1 cellular context compared by ENCODE assay signal in the genomic region with DNA sequence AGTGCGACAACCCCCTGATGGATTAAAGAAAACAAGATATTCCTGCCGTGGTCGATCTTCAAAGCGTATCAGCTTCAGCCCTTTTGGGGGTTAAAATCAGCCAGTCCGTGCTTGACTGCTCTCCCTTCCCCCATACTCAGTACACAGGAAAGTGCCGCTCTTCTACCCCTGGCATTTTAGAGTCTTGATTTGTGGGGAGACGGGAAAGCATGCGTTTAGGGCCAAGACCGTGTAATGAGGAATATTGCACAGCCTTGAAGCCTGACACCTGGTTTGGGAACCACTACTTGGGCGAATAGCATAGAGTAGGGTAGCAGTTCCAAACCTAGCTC.
TF ChIP-seq lines count a peak whose summit lies in the region.

No MANE protein-coding gene starts in this region.

TF ChIP-seq in GM23338, 12 proteins besides CTCF, POLR2A, EP300 and RAD21 (continued from another document):
- TF ChIP-seq, protein P1, sequence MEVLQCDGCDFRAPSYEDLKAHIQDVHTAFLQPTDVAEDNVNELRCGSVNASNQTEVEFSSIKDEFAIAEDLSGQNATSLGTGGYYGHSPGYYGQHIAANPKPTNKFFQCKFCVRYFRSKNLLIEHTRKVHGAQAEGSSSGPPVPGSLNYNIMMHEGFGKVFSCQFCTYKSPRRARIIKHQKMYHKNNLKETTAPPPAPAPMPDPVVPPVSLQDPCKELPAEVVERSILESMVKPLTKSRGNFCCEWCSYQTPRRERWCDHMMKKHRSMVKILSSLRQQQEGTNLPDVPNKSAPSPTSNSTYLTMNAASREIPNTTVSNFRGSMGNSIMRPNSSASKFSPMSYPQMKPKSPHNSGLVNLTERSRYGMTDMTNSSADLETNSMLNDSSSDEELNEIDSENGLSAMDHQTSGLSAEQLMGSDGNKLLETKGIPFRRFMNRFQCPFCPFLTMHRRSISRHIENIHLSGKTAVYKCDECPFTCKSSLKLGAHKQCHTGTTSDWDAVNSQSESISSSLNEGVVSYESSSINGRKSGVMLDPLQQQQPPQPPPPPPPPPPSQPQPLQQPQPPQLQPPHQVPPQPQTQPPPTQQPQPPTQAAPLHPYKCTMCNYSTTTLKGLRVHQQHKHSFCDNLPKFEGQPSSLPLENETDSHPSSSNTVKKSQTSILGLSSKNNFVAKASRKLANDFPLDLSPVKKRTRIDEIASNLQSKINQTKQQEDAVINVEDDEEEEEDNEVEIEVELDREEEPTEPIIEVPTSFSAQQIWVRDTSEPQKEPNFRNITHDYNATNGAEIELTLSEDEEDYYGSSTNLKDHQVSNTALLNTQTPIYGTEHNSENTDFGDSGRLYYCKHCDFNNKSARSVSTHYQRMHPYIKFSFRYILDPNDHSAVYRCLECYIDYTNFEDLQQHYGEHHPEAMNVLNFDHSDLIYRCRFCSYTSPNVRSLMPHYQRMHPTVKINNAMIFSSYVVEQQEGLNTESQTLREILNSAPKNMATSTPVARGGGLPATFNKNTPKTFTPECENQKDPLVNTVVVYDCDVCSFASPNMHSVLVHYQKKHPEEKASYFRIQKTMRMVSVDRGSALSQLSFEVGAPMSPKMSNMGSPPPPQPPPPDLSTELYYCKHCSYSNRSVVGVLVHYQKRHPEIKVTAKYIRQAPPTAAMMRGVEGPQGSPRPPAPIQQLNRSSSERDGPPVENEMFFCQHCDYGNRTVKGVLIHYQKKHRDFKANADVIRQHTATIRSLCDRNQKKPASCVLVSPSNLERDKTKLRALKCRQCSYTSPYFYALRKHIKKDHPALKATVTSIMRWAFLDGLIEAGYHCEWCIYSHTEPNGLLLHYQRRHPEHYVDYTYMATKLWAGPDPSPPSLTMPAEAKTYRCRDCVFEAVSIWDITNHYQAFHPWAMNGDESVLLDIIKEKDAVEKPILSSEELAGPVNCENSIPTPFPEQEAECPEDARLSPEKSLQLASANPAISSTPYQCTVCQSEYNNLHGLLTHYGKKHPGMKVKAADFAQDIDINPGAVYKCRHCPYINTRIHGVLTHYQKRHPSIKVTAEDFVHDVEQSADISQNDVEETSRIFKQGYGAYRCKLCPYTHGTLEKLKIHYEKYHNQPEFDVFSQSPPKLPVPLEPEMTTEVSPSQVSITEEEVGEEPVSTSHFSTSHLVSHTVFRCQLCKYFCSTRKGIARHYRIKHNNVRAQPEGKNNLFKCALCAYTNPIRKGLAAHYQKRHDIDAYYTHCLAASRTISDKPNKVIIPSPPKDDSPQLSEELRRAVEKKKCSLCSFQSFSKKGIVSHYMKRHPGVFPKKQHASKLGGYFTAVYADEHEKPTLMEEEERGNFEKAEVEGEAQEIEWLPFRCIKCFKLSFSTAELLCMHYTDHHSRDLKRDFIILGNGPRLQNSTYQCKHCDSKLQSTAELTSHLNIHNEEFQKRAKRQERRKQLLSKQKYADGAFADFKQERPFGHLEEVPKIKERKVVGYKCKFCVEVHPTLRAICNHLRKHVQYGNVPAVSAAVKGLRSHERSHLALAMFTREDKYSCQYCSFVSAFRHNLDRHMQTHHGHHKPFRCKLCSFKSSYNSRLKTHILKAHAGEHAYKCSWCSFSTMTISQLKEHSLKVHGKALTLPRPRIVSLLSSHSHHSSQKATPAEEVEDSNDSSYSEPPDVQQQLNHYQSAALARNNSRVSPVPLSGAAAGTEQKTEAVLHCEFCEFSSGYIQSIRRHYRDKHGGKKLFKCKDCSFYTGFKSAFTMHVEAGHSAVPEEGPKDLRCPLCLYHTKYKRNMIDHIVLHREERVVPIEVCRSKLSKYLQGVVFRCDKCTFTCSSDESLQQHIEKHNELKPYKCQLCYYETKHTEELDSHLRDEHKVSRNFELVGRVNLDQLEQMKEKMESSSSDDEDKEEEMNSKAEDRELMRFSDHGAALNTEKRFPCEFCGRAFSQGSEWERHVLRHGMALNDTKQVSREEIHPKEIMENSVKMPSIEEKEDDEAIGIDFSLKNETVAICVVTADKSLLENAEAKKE (CRISPR knock-in tag; IDR thresholded peaks at IDR 0.05) = no peak
- TF ChIP-seq NANOG (IDR thresholded peaks at IDR 0.05; ENCODE audit: borderline replicate concordance) = no peak
